ENCODE assay signal across 11 cellular contexts in the genomic region with DNA sequence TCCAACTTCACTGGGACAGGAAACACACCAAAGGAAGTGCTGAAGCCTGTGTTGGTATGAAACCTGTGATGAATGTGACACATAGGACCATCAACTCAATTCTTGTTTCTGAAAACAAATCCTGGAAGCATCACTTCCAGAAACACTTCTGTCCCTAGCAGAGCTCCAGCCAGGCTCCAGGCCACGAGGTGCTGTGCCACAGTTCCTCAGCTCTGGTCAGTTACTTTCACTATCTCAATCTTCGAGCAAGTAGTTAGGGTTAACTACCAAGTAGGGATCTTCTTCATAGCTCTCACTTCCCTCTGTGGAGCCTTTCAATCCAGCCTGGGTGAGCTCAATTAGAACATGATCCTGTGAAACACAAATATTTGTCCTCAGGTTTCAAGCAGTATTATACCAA. TPM values are rescaled to one million over a fixed set of nuclear protein-coding genes. Genes with fewer than 3 reads are reported as not detected.
DNase-seq lines count a peak whose midpoint lies in the region; ATAC-seq, FAIRE-seq and TF ChIP-seq lines count a peak whose summit lies in the region.
"Had no signal": no experiment of that assay in that cellular context is flagged by ENCODE, and none has a peak within 500 bp of the region (broad histone marks: within the 10 kb centered on the region; RNA-seq: fewer than 3 reads in every experiment).

No MANE protein-coding gene starts in this region.

- TF ChIP-seq POLR2A in K562 (conservative IDR thresholded peaks at IDR 0.05), result no peak
- TF ChIP-seq POLR2A in transverse colon (IDR thresholded peaks at IDR 0.05), result no peak

- intact Hi-C loops in activated naive CD4-positive, alpha-beta T cell treated with anti-CD3 and anti-CD28 coated beads for 36 hours (cut with micrococcal nuclease), result no loop called here
- intact Hi-C loops in K562 (cut with micrococcal nuclease) (no loop called here), transverse colon (cut with DNase I; ENCODE audit: low total_unique reads) (no loop called here)

- DNase-seq in activated naive CD4-positive, alpha-beta T cell treated with anti-CD3 and anti-CD28 coated beads for 36 hours, result no peak
- DNase-seq in activated naive CD4-positive, alpha-beta T cell (lab: John Stamatoyannopoulos, UW), result no peak
- DNase-seq in K562 (ENCODE audit: extremely low read depth in 1 of 4, low spot score in 3 of 4), result no peak
- peak; percentile 11 for DNase-seq in left lobe of liver (ENCODE audit: low spot score)
- peak; percentile 18 for DNase-seq in transverse colon
- DNase-seq in HCEC 1CT, result no peak
- no peak for DNase-seq in stimulated activated naive CD4-positive, alpha-beta T cell treated with Interleukin-2 at 50 U/mL for 16 hours (lab: John Stamatoyannopoulos, UW)
- DNase-seq in epidermal melanocyte (ENCODE audit: insufficient read length, low spot score), result no peak
- DNase-seq: activated CD4-positive, alpha-beta T cell treated with anti-CD3 and anti-CD28 coated beads for 1 hour; MM.1S; occipital lobe had no signal

- TF ChIP-seq CTCF in K562 (IDR thresholded peaks at IDR 0.05 in 2 of 3, conservative IDR thresholded peaks at IDR 0.05 in 1 of 3; ENCODE audit: insufficient read depth in 2 of 3, low read depth in 1 of 3, low read length in 3 of 3) (no peak), transverse colon (IDR thresholded peaks at IDR 0.05) (no peak)

- CTCF ChIA-PET in activated naive CD4-positive, alpha-beta T cell treated with anti-CD3 and anti-CD28 coated beads for 36 hours (lab: Charles Lee), result interaction anchor here (0.5 to 2.3 kb wide), 3 partner anchors 16 to 249 kb away, joined by 3 to 14 read pairs (median 3); no protein-coding TSS in a partner anchor
- CTCF ChIA-PET in K562 (lab: Yijun Ruan, JAX; ENCODE audit: low intra/inter-chr PET ratio), result no interaction called here

- H3K27me3 Mint-ChIP-seq in activated naive CD4-positive, alpha-beta T cell treated with anti-CD3 and anti-CD28 coated beads for 36 hours (ENCODE audit: low read depth), result no peaks in the 10 kb centered on the region

- no peak for TF ChIP-seq RAD21 in K562 (CRISPR knock-in tag; conservative IDR thresholded peaks at IDR 0.05 in 1 of 2, IDR thresholded peaks at IDR 0.05 in 1 of 2)

- peak; percentile 48 for FAIRE-seq in K562 (lab: Jason Lieb, UNC)

- H3K4me1 ChIP-seq in K562 (replicated peaks in 1 of 2; ENCODE audit: control insufficient read depth in 2 of 2, insufficient read depth in 2 of 2, low read length in 2 of 2) (no peaks in the 10 kb centered on the region), transverse colon (peaks cover 0 to 24% (median 16%) of the 10 kb centered on the region in 4 donors)

- no peak overlapping the region for H3K4me2 ChIP-seq in K562 (ENCODE audit: insufficient read depth, low read length)

- no peak overlapping the region for H2AFZ ChIP-seq in K562 (ENCODE audit: low read depth, low read length)

- ATAC-seq in K562 (no peak), left lobe of liver (peak; percentile 23)

- in situ Hi-C loops in K562 (cut with MboI), result no loop called here
- in situ Hi-C loops in transverse colon (cut with MboI; ENCODE audit: low pct_ligation_motif_present in 1 of 4, low pct_unique_long_range_greater_than_20kb in 1 of 4, low sequenced_read_pairs in 3 of 4), result no loop called here

- no peak overlapping the region for H3K4me3 Mint-ChIP-seq in activated naive CD4-positive, alpha-beta T cell treated with anti-CD3 and anti-CD28 coated beads for 36 hours

- H3K4me3 ChIP-seq in K562, result no peak overlapping the region
- no peak overlapping the region for H3K4me3 ChIP-seq in transverse colon

- H3K79me2 ChIP-seq in K562 (ENCODE audit: control insufficient read depth, insufficient read depth, low read length), result no peaks in the 10 kb centered on the region

- no peaks in the 10 kb centered on the region for H3K9me3 Mint-ChIP-seq in activated naive CD4-positive, alpha-beta T cell treated with anti-CD3 and anti-CD28 coated beads for 36 hours

- peak overlapping the region; percentile 15 for H3K27ac Mint-ChIP-seq in activated naive CD4-positive, alpha-beta T cell treated with anti-CD3 and anti-CD28 coated beads for 36 hours

- BruUV-seq in K562 (replicated peaks; lab: Mats Ljungman, UMichigan), result TSS peak; percentile 35

- H4K20me1 ChIP-seq in K562 (replicated peaks; ENCODE audit: control insufficient read depth, insufficient read depth, low read length), result no peaks in the 10 kb centered on the region

- H3K27me3 ChIP-seq in K562 (ENCODE audit: control insufficient read depth in 2 of 2, insufficient read depth in 2 of 2, low read length in 2 of 2) (no peaks in the 10 kb centered on the region), transverse colon (no peaks in the 10 kb centered on the region)

- H3K9me1 ChIP-seq in K562 (ENCODE audit: control insufficient read depth, insufficient read depth, low read length), result peaks cover 5% of the 10 kb centered on the region

- H3K36me3 ChIP-seq in K562 (ENCODE audit: control insufficient read depth, insufficient read depth, low read length) (peaks cover 57% of the 10 kb centered on the region), transverse colon (no peaks in the 10 kb centered on the region)

- POLR2A ChIA-PET in K562 (lab: Yijun Ruan, JAX), result interaction anchor here (0.7 to 1.3 kb wide), 4 partner anchors 9 to 57 kb away, joined by 3 to 4 read pairs (median 3); no protein-coding TSS in a partner anchor

- H3K4me1 Mint-ChIP-seq in activated naive CD4-positive, alpha-beta T cell treated with anti-CD3 and anti-CD28 coated beads for 36 hours (ENCODE audit: low read depth), result peaks cover 16% of the 10 kb centered on the region

- H3K27ac ChIP-seq in K562 (ENCODE audit: extremely low read depth, low read depth, low read length) (no peak overlapping the region), transverse colon (peak overlapping the region; percentile 27 to 45 (median 43))

- WGBS in K562 (ENCODE audit: insufficient coverage, low coverage, missing lambda C conversion rate), result 96% methylated on average over 2 of the region's 2 CpGs
- WGBS in transverse colon (ENCODE audit: low coverage in 1 of 2), 2 donors, result 23 to 60% methylated on average over 1 to 2 of the region's 2 CpGs

- H3K9ac ChIP-seq in K562 (ENCODE audit: insufficient read depth in 1 of 2, low read depth in 2 of 2, low read length in 2 of 2), result no peak overlapping the region

- H3K9me3 ChIP-seq in K562 (replicated peaks; ENCODE audit: control insufficient read depth, insufficient read depth, low read depth, low read length) (no peaks in the 10 kb centered on the region), transverse colon (no peaks in the 10 kb centered on the region)

- no peak for TF ChIP-seq EP300 in K562 (IDR thresholded peaks at IDR 0.05; ENCODE audit: low read length)
- no peak for TF ChIP-seq EP300 in transverse colon (IDR thresholded peaks at IDR 0.05; ENCODE audit: low read depth)

- H3K36me3 Mint-ChIP-seq in activated naive CD4-positive, alpha-beta T cell treated with anti-CD3 and anti-CD28 coated beads for 36 hours (ENCODE audit: low read depth), result peaks cover 49% of the 10 kb centered on the region

TF ChIP-seq in K562, 482 proteins besides CTCF, POLR2A, EP300 and RAD21 (continues in another document):
- no peak for TF ChIP-seq SOX6 (IDR thresholded peaks at IDR 0.05)
- no peak for TF ChIP-seq TARDBP (IDR thresholded peaks at IDR 0.05)

RNA-seq across cellular contexts. Expression of a gene that starts 3.6 kb away (rescaled TPM):
- under 1 TPM; 0.05 to 0.07 TPM for total RNA-seq in activated naive CD4-positive, alpha-beta T cell treated with anti-CD3 and anti-CD28 coated beads for 36 hours
- total RNA-seq in K562 (2011; cell fraction: chromatin; rRNA removed; ENCODE audit: low replicate concordance), result 0.05 and 0.18 TPM in 2 replicates
- 0.13 and 0.17 TPM in 2 replicates for total RNA-seq in K562 (2011; cell fraction: nucleolus; rRNA removed)
- total RNA-seq in K562 (2011; cell fraction: nucleoplasm; rRNA removed), result 0.07 TPM in 1 of 2 replicates, not detected in the other
- total RNA-seq in K562 (2014; rRNA removed) (not detected in 2 replicates), K562 (2014; rRNA removed; fragmentation: Illumina TruSeq; extraction: Trizol) (0.03 and 0.04 TPM in 2 replicates), K562 (2015; rRNA removed; fragmentation: Illumina TruSeq; extraction: Trizol) (0.04 TPM in 1 of 2 replicates, not detected in the other), K562 (2021) (0.04 TPM in 1 of 2 replicates, not detected in the other), left lobe of liver (not detected), transverse colon (under 1 TPM in 1 of 4 donors, not detected in 3; 0.32 TPM)
- polyA plus RNA-seq in K562 (2011; rRNA removed) (0.01 and 0.03 TPM in 2 replicates), K562 (2014; fragmentation: Illumina TruSeq; extraction: Trizol) (not detected in 2 replicates), K562 (2014; fragmentation: Nextera tagmentation; extraction: Ambion mirVana) (under 1 TPM in 1 of 2 experiments, not detected in 1; 0.01 TPM), K562 (2014; rRNA removed) (0.03 TPM in 1 of 2 replicates, not detected in the other)
- polyA plus RNA-seq in K562 (2011; cell fraction: cytosol; rRNA removed), result 0.01 TPM in 1 of 2 replicates, not detected in the other
- polyA plus RNA-seq in K562 (2011; cell fraction: nucleus; rRNA removed), result 0.04 and 0.06 TPM in 2 replicates
- 0.01 and 0.03 TPM in 2 replicates for polyA plus RNA-seq in K562 (2012)
- 0.06 and 0.07 TPM in 2 replicates for polyA minus RNA-seq in K562 (2011; rRNA and poly(A)+ RNA removed)
- not detected in 2 replicates for polyA minus RNA-seq in K562 (2011; cell fraction: cytosol; rRNA and poly(A)+ RNA removed)
- polyA minus RNA-seq in K562 (2011; cell fraction: nucleus; rRNA and poly(A)+ RNA removed), result 0.11 and 0.13 TPM in 2 replicates
- total RNA-seq: occipital lobe had no signal

RNA-seq across cellular contexts. Expression of a gene that starts 35.6 kb away (rescaled TPM):
- total RNA-seq in activated naive CD4-positive, alpha-beta T cell treated with anti-CD3 and anti-CD28 coated beads for 36 hours, result 100 to 1,000 TPM; 221 to 226 TPM
- total RNA-seq in K562 (2011; cell fraction: chromatin; rRNA removed; ENCODE audit: low replicate concordance), result 43.5 and 75.9 TPM in 2 replicates
- total RNA-seq in K562 (2011; cell fraction: nucleolus; rRNA removed), result 25.2 and 29.7 TPM in 2 replicates
- total RNA-seq in K562 (2011; cell fraction: nucleoplasm; rRNA removed), result 43.4 and 45.8 TPM in 2 replicates
- total RNA-seq in K562 (2014; rRNA removed) (67.9 and 77.6 TPM in 2 replicates), K562 (2014; rRNA removed; fragmentation: Illumina TruSeq; extraction: Trizol) (82.4 and 95.4 TPM in 2 replicates), K562 (2015; rRNA removed; fragmentation: Illumina TruSeq; extraction: Trizol) (63.0 and 67.3 TPM in 2 replicates), K562 (2021) (105 and 112 TPM in 2 replicates), left lobe of liver (1.9 TPM), transverse colon (1 to 10 TPM in 3 of 4 donors, under 1 TPM in 1; 0.37 to 7.9 (median 3.7) TPM)
- polyA plus RNA-seq in K562 (2011; rRNA removed) (96.0 and 133 TPM in 2 replicates), K562 (2014; fragmentation: Illumina TruSeq; extraction: Trizol) (111 and 116 TPM in 2 replicates), K562 (2014; fragmentation: Nextera tagmentation; extraction: Ambion mirVana) (10 to 100 TPM; 42.6 to 53.5 TPM), K562 (2014; rRNA removed) (88.1 and 90.7 TPM in 2 replicates)
- polyA plus RNA-seq in K562 (2011; cell fraction: cytosol; rRNA removed), result 46.8 and 79.1 TPM in 2 replicates
- polyA plus RNA-seq in K562 (2011; cell fraction: nucleus; rRNA removed), result 29.7 and 37.2 TPM in 2 replicates
- 70.0 and 85.4 TPM in 2 replicates for polyA plus RNA-seq in K562 (2012)
- polyA minus RNA-seq in K562 (2011; rRNA and poly(A)+ RNA removed), result 207 and 264 TPM in 2 replicates
- polyA minus RNA-seq in K562 (2011; cell fraction: cytosol; rRNA and poly(A)+ RNA removed), result 62.3 and 85.7 TPM in 2 replicates
- polyA minus RNA-seq in K562 (2011; cell fraction: nucleus; rRNA and poly(A)+ RNA removed), result 24.1 and 38.8 TPM in 2 replicates

Comparison
In these comparisons a context has a peak if more than half of its experiments do, and no peak if none do; other contexts are left out.
1. DNase-seq: peak in left lobe of liver (single experiment) and transverse colon (single experiment); none in activated naive CD4-positive, alpha-beta T cell treated with anti-CD3 and anti-CD28 coated beads for 36 hours (single experiment), activated naive CD4-positive, alpha-beta T cell (0 of 4), K562 (0 of 4), HCEC 1CT (single experiment), stimulated activated naive CD4-positive, alpha-beta T cell treated with Interleukin-2 at 50 U/mL for 16 hours (single experiment) and epidermal melanocyte (single experiment).